Comparison of ENCODE assay signal across 30 cellular contexts in the genomic region with DNA sequence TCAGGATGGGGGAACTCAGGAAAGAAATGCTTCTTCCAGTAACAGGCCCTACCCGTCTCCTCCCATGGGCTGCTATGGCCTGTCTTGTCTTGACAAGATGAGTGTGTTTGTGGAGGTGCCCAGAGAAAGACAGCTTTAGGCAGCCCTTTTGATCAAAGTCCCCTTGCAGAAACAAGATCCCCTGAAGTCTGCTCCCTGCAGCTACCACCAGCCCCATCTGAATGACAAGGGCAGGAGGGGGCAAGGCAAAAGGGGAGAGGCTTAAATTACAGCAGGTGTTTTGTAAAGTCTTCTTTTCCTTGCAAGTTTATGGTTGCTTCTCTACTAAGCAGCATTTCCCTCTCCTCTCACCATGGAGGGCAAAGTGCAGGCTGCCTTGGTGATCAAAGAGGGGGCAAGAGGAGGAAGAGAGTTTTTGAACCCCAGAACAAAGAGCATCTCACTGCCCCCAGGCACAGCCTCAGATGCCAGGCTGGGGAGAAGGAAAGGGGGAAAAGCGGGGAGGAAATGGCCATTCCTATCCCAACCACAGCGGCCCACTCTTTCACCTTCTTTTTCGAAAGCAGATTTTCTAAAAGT. TPM values are rescaled to one million over a fixed set of nuclear protein-coding genes. Genes with fewer than 3 reads are reported as not detected.
"Had no signal": no experiment of that assay in that cellular context is flagged by ENCODE, and none has a peak within 500 bp of the region (broad histone marks: within the 10 kb centered on the region; RNA-seq: fewer than 3 reads in every experiment).

No MANE protein-coding gene starts in this region.

- H3K9me3 Mint-ChIP-seq: activated B cell treated with CpG ODN at 0.5 μM for 24 hours; activated T-cell treated with anti-CD3 and anti-CD28 coated beads, Interleukin-2, amount 50 U/mL, for 4 hours; activated T-helper 2 cell treated with anti-CD3 and anti-CD28 coated beads, Interferon-gamma antibody, Interleukin-2, Interleukin-4, amounts not matched to agents 10 μg/mL and 5 μg/mL and 100 μg/mL, durations not matched to agents 14 hours and 24 hours and 36 hours; neural crest cell; T-helper 1 cell treated with Interleukin-12 subunit alpha and Interleukin-12 subunit beta and Interleukin-4 antibody, amounts not matched to agents 30 μg/mL and 1 μg/mL, for 36 hours had no signal

- H3K4me1 Mint-ChIP-seq: activated B cell treated with CpG ODN at 0.5 μM for 24 hours; activated CD4-positive, alpha-beta T cell treated with anti-CD3 and anti-CD28 coated beads for 36 hours; naive B cell had no signal

- H3K27ac Mint-ChIP-seq: activated B cell treated with CpG ODN at 0.5 μM for 24 hours; activated CD4-positive, alpha-beta T cell treated with anti-CD3 and anti-CD28 coated beads for 36 hours; activated naive CD8-positive, alpha-beta T cell; activated T-helper 2 cell treated with anti-CD3 and anti-CD28 coated beads, Interferon-gamma antibody, Interleukin-2, Interleukin-4, amounts not matched to agents 10 μg/mL and 5 μg/mL and 100 μg/mL, durations not matched to agents 14 hours and 24 hours and 36 hours; T-helper 1 cell treated with Interleukin-12 subunit alpha and Interleukin-12 subunit beta and Interleukin-4 antibody, amounts not matched to agents 30 μg/mL and 1 μg/mL, for 36 hours had no signal

- H3K27me3 ChIP-seq: adrenal gland, ascending aorta, brain microvascular endothelial cell, hepatocyte, ovary, thyroid gland, upper lobe of right lung had no signal

- H3K27ac ChIP-seq: adrenal gland, ascending aorta, brain microvascular endothelial cell, hepatocyte, lower lobe of right lung, ovary, prostate gland, thyroid gland, upper lobe of right lung had no signal

- H3K4me2 ChIP-seq: hepatocyte had no signal

- DNase-seq: activated B cell treated with CpG ODN at 0.5 μM for 24 hours; activated CD4-positive, alpha-beta T cell treated with anti-CD3 and anti-CD28 coated beads for 36 hours; activated CD4-positive, alpha-beta T cell treated with anti-CD3 and anti-CD28 coated beads, Interleukin-2, amount 50 U/mL, for 4 hours; activated CD8-positive, alpha-beta memory T cell treated with anti-CD3 and anti-CD28 coated beads for 24 hours; activated CD8-positive, alpha-beta memory T cell treated with anti-CD3 and anti-CD28 coated beads, Interleukin-2, amount 50 U/mL, for 4 hours; activated naive CD4-positive, alpha-beta T cell; activated T-cell treated with anti-CD3 and anti-CD28 coated beads, Interleukin-2, amount 50 U/mL, for 4 hours; adrenal gland; brain microvascular endothelial cell; caudate nucleus; dermis blood vessel endothelial cell; effector CD8-positive, alpha-beta T cell; foreskin melanocyte; kidney; lower lobe of right lung; naive B cell; ovary; stimulated activated CD4-positive, alpha-beta T cell treated with anti-CD3 and anti-CD28 coated beads, Interleukin-12 subunit alpha, Interleukin-12 subunit beta, amount 100 ng/mL, for 4 hours; stimulated activated CD4-positive, alpha-beta T cell treated with anti-CD3 and anti-CD28 coated beads, Interleukin-4, amount 100 ng/mL, for 4 hours; stimulated activated naive CD8-positive, alpha-beta T cell treated with anti-CD3 and anti-CD28 coated beads, Interleukin-15, Interleukin-2, amounts not matched to agents 100 U/mL and 50 U/mL, for 24 hours; T1000; thyroid gland; upper lobe of right lung had no signal

- H3K4me3 Mint-ChIP-seq: activated B cell treated with CpG ODN at 0.5 μM for 24 hours; activated CD4-positive, alpha-beta T cell treated with anti-CD3 and anti-CD28 coated beads for 36 hours; activated naive CD8-positive, alpha-beta T cell; activated T-cell treated with anti-CD3 and anti-CD28 coated beads, Interleukin-2, amount 50 U/mL, for 4 hours; naive B cell; neural crest cell; T-helper 1 cell treated with Interleukin-12 subunit alpha and Interleukin-12 subunit beta and Interleukin-4 antibody, amounts not matched to agents 30 μg/mL and 1 μg/mL, for 36 hours had no signal

- H2AFZ ChIP-seq: hepatocyte had no signal

- H3K4me1 ChIP-seq: adrenal gland, ascending aorta, lower lobe of right lung, prostate gland, thyroid gland, upper lobe of right lung had no signal

- H3K9me3 ChIP-seq: adrenal gland, ascending aorta, lower lobe of right lung, ovary, prostate gland, thyroid gland, upper lobe of right lung had no signal

- H3K36me3 ChIP-seq: adrenal gland, ascending aorta, lower lobe of right lung, ovary, prostate gland, thyroid gland, upper lobe of right lung had no signal

- H3K4me3 ChIP-seq: adrenal gland, ascending aorta, hepatocyte, lower lobe of right lung, ovary, prostate gland, thyroid gland, upper lobe of right lung had no signal

- H3K36me3 Mint-ChIP-seq: activated naive CD8-positive, alpha-beta T cell had no signal

RNA-seq across cellular contexts. Expression of gene EVA1A, which starts 6.7 kb away (rescaled TPM):
- total RNA-seq: activated B cell treated with CpG ODN at 0.5 μM for 24 hours; activated T-helper 2 cell treated with anti-CD3 and anti-CD28 coated beads, Interferon-gamma antibody, Interleukin-2, Interleukin-4, amounts not matched to agents 10 μg/mL and 5 μg/mL and 100 μg/mL, durations not matched to agents 14 hours and 24 hours and 36 hours; ascending aorta had no signal
